25 cellular contexts compared by ENCODE assay signal in genomic region chr17:39598047-39598481, GRCh38. TPM values are rescaled to one million over a fixed set of nuclear protein-coding genes. Genes with fewer than 3 reads are reported as not detected.
A peak's percentile ranks its signal among the peaks of the same experiment; 100 is the strongest.
DNase-seq lines count a peak whose midpoint lies in the region; FAIRE-seq lines count a peak whose summit lies in the region.
"Had no signal": no experiment of that assay in that cellular context is flagged by ENCODE, and none has a peak within 500 bp of the region (broad histone marks: within the 10 kb centered on the region; RNA-seq: fewer than 3 reads in every experiment).

No MANE protein-coding gene starts in this region.

- no peak overlapping the region for H3K4ac ChIP-seq in neuronal stem cell (ENCODE audit: low read length)

- H2BK5ac ChIP-seq in neuronal stem cell (ENCODE audit: low read length) = no peak overlapping the region

- peaks cover 2% of the 10 kb centered on the region for H3K36me3 Mint-ChIP-seq in IgD-negative memory B cell
- H3K36me3 Mint-ChIP-seq: activated naive CD8-positive, alpha-beta T cell; T-cell had no signal

- H3K36me3 ChIP-seq in neuronal stem cell (replicated peaks in 1 of 2; ENCODE audit: control insufficient read depth in 2 of 2, insufficient read depth in 2 of 2, low read length in 2 of 2) = no peaks in the 10 kb centered on the region
- no peaks in the 10 kb centered on the region for H3K36me3 ChIP-seq in small intestine (ENCODE audit: control insufficient read depth in 2 of 2, insufficient read depth in 2 of 2, low read length in 2 of 2)
- H3K36me3 ChIP-seq: transverse colon had no signal

- peak overlapping the region in 1 of 3 donors; percentile 60 for H3K27ac Mint-ChIP-seq in IgD-negative memory B cell
- H3K27ac Mint-ChIP-seq: activated naive CD8-positive, alpha-beta T cell; stimulated activated naive CD8-positive, alpha-beta T cell treated with anti-CD3 and anti-CD28 coated beads, Interleukin-15, amount 100 ng/mL, for 72 hours; T-cell had no signal

- H2BK12ac ChIP-seq in neuronal stem cell (ENCODE audit: low read length) = no peak overlapping the region

- H3K27ac ChIP-seq in neuronal stem cell (replicated peaks; ENCODE audit: low read length) (no peak overlapping the region), small intestine (ENCODE audit: low read depth in 1 of 2, low read length in 1 of 2) (no peak overlapping the region)
- H3K27ac ChIP-seq: transverse colon had no signal

- H2BK15ac ChIP-seq in neuronal stem cell (ENCODE audit: low read length) = no peak overlapping the region

- H3K4me2 ChIP-seq in neuronal stem cell (ENCODE audit: insufficient read depth, low read length, poor library complexity, severe bottlenecking) = no peak overlapping the region

- no peaks in the 10 kb centered on the region for H3K79me1 ChIP-seq in neuronal stem cell (ENCODE audit: low read depth, low read length)

- H3K4me3 Mint-ChIP-seq in IgD-negative memory B cell = peak overlapping the region in 3 of 4 donors; percentile 27 to 54 (median 48)
- H3K4me3 Mint-ChIP-seq: activated naive CD8-positive, alpha-beta T cell; stimulated activated naive CD8-positive, alpha-beta T cell treated with anti-CD3 and anti-CD28 coated beads, Interleukin-15, amount 100 ng/mL, for 72 hours had no signal

- no peak overlapping the region for H2AFZ ChIP-seq in neuronal stem cell (ENCODE audit: low read length)

- no peak overlapping the region for H2BK120ac ChIP-seq in neuronal stem cell (ENCODE audit: low read depth, low read length)

- H3K4me1 ChIP-seq in neuronal stem cell (ENCODE audit: control insufficient read depth in 2 of 2, insufficient read depth in 1 of 2, low read depth in 1 of 2, low read length in 2 of 2) (no peaks in the 10 kb centered on the region), small intestine (ENCODE audit: control insufficient read depth in 2 of 2, insufficient read depth in 1 of 2, low read depth in 1 of 2, low read length in 1 of 2) (peaks cover 0 to 2% of the 10 kb centered on the region in 2 donors)

- peaks cover 71% of the 10 kb centered on the region for H3K27me3 Mint-ChIP-seq in IgD-negative memory B cell

- H2AK5ac ChIP-seq in neuronal stem cell (ENCODE audit: low read depth, low read length) = no peak overlapping the region

- no peak overlapping the region for H3K18ac ChIP-seq in neuronal stem cell (ENCODE audit: low read length)

- no peak for FAIRE-seq in small intestine (lab: Jason Lieb, UNC)
- FAIRE-seq: H54 had no signal

- peaks cover 0 to 2% of the 10 kb centered on the region in 2 donors for H3K9me3 ChIP-seq in neuronal stem cell (replicated peaks in 1 of 2; ENCODE audit: control insufficient read depth in 2 of 2, insufficient read depth in 1 of 2, low read depth in 1 of 2, low read length in 2 of 2)
- H3K9me3 ChIP-seq in small intestine (ENCODE audit: control insufficient read depth, low read depth) = no peaks in the 10 kb centered on the region
- H3K9me3 ChIP-seq: transverse colon had no signal

- H3K9ac ChIP-seq in neuronal stem cell (ENCODE audit: low read depth, low read length, poor library complexity) = no peak overlapping the region

- peaks cover 6 to 16% (median 12%) of the 10 kb centered on the region in 3 donors for H3K4me1 Mint-ChIP-seq in IgD-negative memory B cell

- peak overlapping the region; percentile 60 for H3K23ac ChIP-seq in neuronal stem cell (ENCODE audit: low read depth, low read length, poor library complexity)

- no peak overlapping the region for H3K14ac ChIP-seq in neuronal stem cell (ENCODE audit: low read length)

- H4K91ac ChIP-seq in neuronal stem cell (ENCODE audit: low read depth, low read length, poor library complexity) = no peak overlapping the region

- H3K4me3 ChIP-seq in neuronal stem cell (ENCODE audit: low read length in 2 of 2) (no peak overlapping the region), small intestine (ENCODE audit: low read depth in 1 of 2, low read length in 2 of 2) (no peak overlapping the region)
- H3K4me3 ChIP-seq: transverse colon had no signal

- DNase-seq in DMS53 (lab: John Stamatoyannopoulos, UW) = peak; percentile 47
- no peak for DNase-seq in DMS53 treated with DMSO at 0.1 percent for 48 hours (lab: John Stamatoyannopoulos, UW; ENCODE audit: unreplicated experiment)
- peak; percentile 58 for DNase-seq in cerebellar cortex (ENCODE audit: low spot score)
- no peak for DNase-seq in neuronal stem cell (ENCODE audit: low spot score)
- DNase-seq in occipital lobe (lab: John Stamatoyannopoulos, UW) = no peak
- DNase-seq in small intestine = no peak
- DNase-seq in stimulated activated naive CD4-positive, alpha-beta T cell treated with Interleukin-2 at 50 U/mL for 16 hours (lab: John Stamatoyannopoulos, UW) = no peak
- DNase-seq: activated CD4-positive, alpha-beta T cell treated with anti-CD3 and anti-CD28 coated beads for 1 hour; activated CD8-positive, alpha-beta memory T cell treated with anti-CD3 and anti-CD28 coated beads for 24 hours; AML-193; COR-L47; KG1; left cardiac atrium; mesenchymal stem cell; PC-3; SHP77; stimulated activated CD4-positive, alpha-beta T cell treated with anti-CD3 and anti-CD28 coated beads, Interleukin-4, amount 100 ng/mL, for 24 hours; stimulated activated naive CD8-positive, alpha-beta T cell treated with anti-CD3 and anti-CD28 coated beads, Interleukin-15, amount 100 ng/mL, for 72 hours; T-cell; transverse colon had no signal

- peaks cover 0 to 3% (median 0%) of the 10 kb centered on the region in 3 donors for H3K9me3 Mint-ChIP-seq in IgD-negative memory B cell
- H3K9me3 Mint-ChIP-seq: stimulated activated naive CD8-positive, alpha-beta T cell treated with anti-CD3 and anti-CD28 coated beads, Interleukin-15, amount 100 ng/mL, for 72 hours; T-cell had no signal

- WGBS in neuronal stem cell (ENCODE audit: extremely low coverage in 2 of 2, insufficient read length in 2 of 2, insufficient replicate concordance in 1 of 2), 2 donors = no CpG with 5 or more reads among the region's 13 CpGs
- WGBS in small intestine, 3 donors = 11 to 18% (median 12%) methylated on average over 13 of the region's 13 CpGs

- H4K8ac ChIP-seq in neuronal stem cell (ENCODE audit: low read depth, low read length) = no peak overlapping the region

- H3K27me3 ChIP-seq in neuronal stem cell (ENCODE audit: control insufficient read depth in 3 of 3, insufficient read depth in 3 of 3, low read depth in 1 of 3, low read length in 3 of 3) (peaks cover 71 to 100% (median 95%) of the 10 kb centered on the region in 3 experiments), small intestine (ENCODE audit: control insufficient read depth in 2 of 2, insufficient read depth in 2 of 2, low read length in 2 of 2) (peaks cover 8 to 60% of the 10 kb centered on the region in 2 donors)

RNA-seq across cellular contexts. Expression of gene NEUROD2, which starts 9.7 kb away (rescaled TPM):
- polyA plus RNA-seq in IgD-negative memory B cell (not detected), small intestine (under 1 TPM in 2 of 3 donors, not detected in 1; 0.04 to 0.27 TPM)
- polyA plus RNA-seq in neuronal stem cell (2013, experiment 1 of 2) = not detected
- polyA plus RNA-seq in neuronal stem cell (2013, experiment 2 of 2) = not detected
- total RNA-seq in occipital lobe = 70.3 TPM
- total RNA-seq: A172, left cardiac atrium, PC-3, renal cortical epithelial cell, T-cell, transverse colon had no signal

RNA-seq across cellular contexts. Expression of gene PPP1R1B, which starts 28.7 kb away (rescaled TPM):
- polyA plus RNA-seq in IgD-negative memory B cell (not detected), small intestine (100 to 1,000 TPM in 1 of 3 donors, 10 to 100 TPM in 2; 44.9 to 266 (median 46.7) TPM)
- polyA plus RNA-seq in neuronal stem cell (2013, experiment 1 of 2) = 0.39 TPM
- 0.21 TPM for polyA plus RNA-seq in neuronal stem cell (2013, experiment 2 of 2)
- total RNA-seq in occipital lobe = 8.1 TPM
- total RNA-seq: A172 had no signal

RNA-seq across cellular contexts. Expression of gene STARD3, which starts 38.9 kb away (rescaled TPM):
- polyA plus RNA-seq in IgD-negative memory B cell (35.7 TPM), small intestine (10 to 100 TPM; 56.0 to 80.2 (median 72.0) TPM)
- polyA plus RNA-seq in neuronal stem cell (2013, experiment 1 of 2) = 65.0 TPM
- polyA plus RNA-seq in neuronal stem cell (2013, experiment 2 of 2) = 70.1 TPM
- total RNA-seq in occipital lobe = 16.2 TPM

Comparison
In these comparisons a context has a peak if more than half of its experiments do, and no peak if none do; other contexts are left out.
1. DNase-seq: peak in DMS53 (single experiment) and cerebellar cortex (single experiment); none in DMS53 treated with DMSO at 0.1 percent for 48 hours (single experiment), neuronal stem cell (single experiment), occipital lobe (single experiment), small intestine (single experiment) and stimulated activated naive CD4-positive, alpha-beta T cell treated with Interleukin-2 at 50 U/mL for 16 hours (single experiment).
2. RNA of gene PPP1R1B, which starts 28.7 kb away (polyA plus RNA-seq): 44.9 to 266 TPM in small intestine; not detected in IgD-negative memory B cell (single experiment); every median in the first group is over 10 times any median in the second.